In genomic region chr17:4691686-4692085, GRCh38 we compare ENCODE assay signal across 17 cellular contexts. TPM values are rescaled to one million over a fixed set of nuclear protein-coding genes. Genes with fewer than 3 reads are reported as not detected.
DNase-seq lines count a peak whose midpoint lies in the region; ATAC-seq and TF ChIP-seq lines count a peak whose summit lies in the region.
"Had no signal": no experiment of that assay in that cellular context is flagged by ENCODE, and none has a peak within 500 bp of the region (broad histone marks: within the 10 kb centered on the region; RNA-seq: fewer than 3 reads in every experiment).

No MANE protein-coding gene starts in this region.

- ATAC-seq in GM19467 (IDR thresholded peaks at IDR 0.05; ENCODE audit: unreplicated experiment) = no peak
- ATAC-seq: K562 had no signal

- no peaks in the 10 kb centered on the region for H3K9me3 ChIP-seq in stomach
- no peaks in the 10 kb centered on the region for H3K9me3 ChIP-seq in MM.1S (replicated peaks; ENCODE audit: insufficient read depth, low read length)
- H3K9me3 ChIP-seq: BE2C, HAP-1 had no signal

- no peak overlapping the region for H3K4me2 ChIP-seq in MM.1S (ENCODE audit: low read depth, low read length)

- H3K79me2 ChIP-seq in MM.1S (ENCODE audit: low read length) = peaks cover 75% of the 10 kb centered on the region

- TF ChIP-seq CTCF in mesothelial cell of epicardium (IDR thresholded peaks at IDR 0.05; ENCODE audit: unreplicated experiment) (no peak), stomach (IDR thresholded peaks at IDR 0.05) (no peak), MM.1S (IDR thresholded peaks at IDR 0.05; ENCODE audit: low read length) (no peak)

- TF ChIP-seq EP300 in stomach (IDR thresholded peaks at IDR 0.05) = no peak

- TF ChIP-seq POLR2A in stomach (IDR thresholded peaks at IDR 0.05) = no peak

- H3F3A ChIP-seq in MM.1S (ENCODE audit: insufficient read depth, low read length) = no peaks in the 10 kb centered on the region

- DNase-seq in T-helper 1 cell (no peak), mesothelial cell of epicardium (ENCODE audit: low spot score in 2 of 2, unreplicated experiment in 2 of 2) (no peak), stomach (no peak), foreskin melanocyte (no peak), MM.1S (no peak)
- DNase-seq: BE2C; CD4-positive, alpha-beta T cell; NCI-H1436; NCI-H2029; NCI-H2171 treated with DMSO at 0.1 percent for 48 hours; NCI-H774 had no signal

- no peak overlapping the region for H3K9ac ChIP-seq in MM.1S (ENCODE audit: low read length)

- H4K20me1 ChIP-seq in MM.1S (ENCODE audit: insufficient read depth, low read length) = 0 out of 2 replicates have a peak, but pooled peaks cover 3% of the 10 kb centered on the region

- H3K9me2 ChIP-seq in MM.1S (replicated peaks; ENCODE audit: insufficient read depth, low read length) = no peaks in the 10 kb centered on the region

- WGBS in stomach, 5 donors = 64 to 67% (median 65%) methylated on average over 8 of the region's 8 CpGs

- H3K27me3 ChIP-seq in stomach (no peaks in the 10 kb centered on the region), MM.1S (replicated peaks; ENCODE audit: insufficient read depth, low read length) (no peaks in the 10 kb centered on the region)
- H3K27me3 ChIP-seq: BE2C had no signal

- H3K36me3 ChIP-seq in stomach = peaks cover 7 to 59% (median 41%) of the 10 kb centered on the region in 4 donors
- no peaks in the 10 kb centered on the region for H3K36me3 ChIP-seq in MM.1S (replicated peaks; ENCODE audit: insufficient read depth, low read length)

- H3K4me3 ChIP-seq in stomach (no peak overlapping the region), MM.1S (ENCODE audit: low read length) (no peak overlapping the region)
- H3K4me3 ChIP-seq: HAP-1, K562 had no signal

- no peak overlapping the region for H2AFZ ChIP-seq in MM.1S (ENCODE audit: low read length)

- peak overlapping the region in 4 of 5 donors; percentile 6 to 42 (median 17) for H3K27ac ChIP-seq in stomach
- H3K27ac ChIP-seq in MM.1S (ENCODE audit: low read length) = no peak overlapping the region
- H3K27ac ChIP-seq: 22Rv1 had no signal

- intact Hi-C loops in dendritic cell treated with granulocyte-macrophage colony-stimulating factor and Interleukin-4, amounts not matched to agents 40 ng/mL and 50 ng/mL, for 4 days (cut with micrococcal nuclease) = loop anchor here (1.0 kb wide), 1 partner anchor 11 kb away; no protein-coding TSS in a partner anchor
- intact Hi-C loops in stomach (cut with DNase I; ENCODE audit: low total_unique reads) = no loop called here

- H3K27me3 Mint-ChIP-seq in T-helper 1 cell treated with Interleukin-12 subunit alpha and Interleukin-12 subunit beta and Interleukin-4 antibody, amounts not matched to agents 30 μg/mL and 1 μg/mL, for 36 hours (ENCODE audit: low read depth) = no peaks in the 10 kb centered on the region
- no peaks in the 10 kb centered on the region for H3K27me3 Mint-ChIP-seq in dendritic cell treated with granulocyte-macrophage colony-stimulating factor and Interleukin-4, amounts not matched to agents 40 ng/mL and 50 ng/mL, for 4 days
- H3K27me3 Mint-ChIP-seq in mesothelial cell of epicardium (ENCODE audit: low read depth) = no peaks in the 10 kb centered on the region
- H3K27me3 Mint-ChIP-seq: CD4-positive, alpha-beta T cell had no signal

- no peaks in the 10 kb centered on the region for H3K9me3 Mint-ChIP-seq in T-helper 1 cell treated with Interleukin-12 subunit alpha and Interleukin-12 subunit beta and Interleukin-4 antibody, amounts not matched to agents 30 μg/mL and 1 μg/mL, for 36 hours
- H3K9me3 Mint-ChIP-seq in dendritic cell treated with granulocyte-macrophage colony-stimulating factor and Interleukin-4, amounts not matched to agents 40 ng/mL and 50 ng/mL, for 4 days = no peaks in the 10 kb centered on the region
- H3K9me3 Mint-ChIP-seq in mesothelial cell of epicardium = peaks cover 14% of the 10 kb centered on the region
- H3K9me3 Mint-ChIP-seq: CD4-positive, alpha-beta T cell had no signal

- peaks cover 14% of the 10 kb centered on the region for H3K4me1 Mint-ChIP-seq in T-helper 1 cell treated with Interleukin-12 subunit alpha and Interleukin-12 subunit beta and Interleukin-4 antibody, amounts not matched to agents 30 μg/mL and 1 μg/mL, for 36 hours (ENCODE audit: low read depth)
- peaks cover 70% of the 10 kb centered on the region for H3K4me1 Mint-ChIP-seq in dendritic cell treated with granulocyte-macrophage colony-stimulating factor and Interleukin-4, amounts not matched to agents 40 ng/mL and 50 ng/mL, for 4 days (ENCODE audit: low read depth)
- H3K4me1 Mint-ChIP-seq in mesothelial cell of epicardium = peaks cover 5% of the 10 kb centered on the region

- peaks cover 37% of the 10 kb centered on the region for H3K36me3 Mint-ChIP-seq in T-helper 1 cell treated with Interleukin-12 subunit alpha and Interleukin-12 subunit beta and Interleukin-4 antibody, amounts not matched to agents 30 μg/mL and 1 μg/mL, for 36 hours (ENCODE audit: low read depth)
- peaks cover 63% of the 10 kb centered on the region for H3K36me3 Mint-ChIP-seq in dendritic cell treated with granulocyte-macrophage colony-stimulating factor and Interleukin-4, amounts not matched to agents 40 ng/mL and 50 ng/mL, for 4 days (ENCODE audit: low read depth)
- peaks cover 46% of the 10 kb centered on the region for H3K36me3 Mint-ChIP-seq in mesothelial cell of epicardium

- peaks cover 0 to 21% (median 12%) of the 10 kb centered on the region in 4 donors for H3K4me1 ChIP-seq in stomach
- H3K4me1 ChIP-seq in MM.1S (ENCODE audit: low read length) = no peaks in the 10 kb centered on the region
- H3K4me1 ChIP-seq: BE2C, HAP-1 had no signal

- H3K4me3 Mint-ChIP-seq in T-helper 1 cell treated with Interleukin-12 subunit alpha and Interleukin-12 subunit beta and Interleukin-4 antibody, amounts not matched to agents 30 μg/mL and 1 μg/mL, for 36 hours = no peak overlapping the region
- H3K4me3 Mint-ChIP-seq in dendritic cell treated with granulocyte-macrophage colony-stimulating factor and Interleukin-4, amounts not matched to agents 40 ng/mL and 50 ng/mL, for 4 days = peak overlapping the region; percentile 41
- no peak overlapping the region for H3K4me3 Mint-ChIP-seq in mesothelial cell of epicardium
- H3K4me3 Mint-ChIP-seq: CD4-positive, alpha-beta T cell had no signal

- peak overlapping the region; percentile 21 for H3K27ac Mint-ChIP-seq in T-helper 1 cell treated with Interleukin-12 subunit alpha and Interleukin-12 subunit beta and Interleukin-4 antibody, amounts not matched to agents 30 μg/mL and 1 μg/mL, for 36 hours
- peak overlapping the region; percentile 66 for H3K27ac Mint-ChIP-seq in dendritic cell treated with granulocyte-macrophage colony-stimulating factor and Interleukin-4, amounts not matched to agents 40 ng/mL and 50 ng/mL, for 4 days
- H3K27ac Mint-ChIP-seq in mesothelial cell of epicardium = peak overlapping the region; percentile 48
- H3K27ac Mint-ChIP-seq: CD4-positive, alpha-beta T cell had no signal

RNA-seq across cellular contexts. Expression of gene PELP1, which starts 12.3 kb away (rescaled TPM):
- total RNA-seq in mesothelial cell of epicardium = 95.2 to 101 TPM (median 99.5 TPM) in 3 replicates
- 10 to 100 TPM in 4 of 5 donors, 1 to 10 TPM in 1; 8.0 to 75.6 (median 22.4) TPM for total RNA-seq in stomach
- 10 to 100 TPM; 13.1 to 21.7 (median 21.1) TPM for polyA plus RNA-seq in stomach

RNA-seq across cellular contexts. Expression of gene ARRB2, which starts 18.7 kb away (rescaled TPM):
- total RNA-seq in mesothelial cell of epicardium (34.9 to 39.7 TPM (median 38.7 TPM) in 3 replicates), stomach (100 to 1,000 TPM in 1 of 5 donors, 10 to 100 TPM in 4; 18.7 to 157 (median 36.6) TPM)
- 10 to 100 TPM; 22.2 to 42.6 (median 39.3) TPM for polyA plus RNA-seq in stomach

RNA-seq across cellular contexts. Expression of gene MED11, which starts 39.5 kb away (rescaled TPM):
- total RNA-seq in mesothelial cell of epicardium (11.8 to 15.8 TPM (median 15.5 TPM) in 3 replicates), stomach (10 to 100 TPM in 3 of 5 donors, 1 to 10 TPM in 2; 3.8 to 81.7 (median 22.0) TPM)
- 10 to 100 TPM; 42.2 to 49.9 (median 42.4) TPM for polyA plus RNA-seq in stomach

RNA-seq across cellular contexts. Expression of gene ZMYND15, which starts 47.9 kb away (rescaled TPM):
- 0.78 to 0.93 TPM (median 0.81 TPM) in 3 replicates for total RNA-seq in mesothelial cell of epicardium
- total RNA-seq in stomach = 1 to 10 TPM in 2 of 5 donors, under 1 TPM in 1, not detected in 2; 0.43 to 3.1 (median 1.5) TPM
- 1 to 10 TPM in 2 of 3 donors, not detected in 1; 1.8 to 3.2 TPM for polyA plus RNA-seq in stomach
- polyA plus RNA-seq: K562 had no signal

RNA-seq across cellular contexts. Expression of gene CXCL16, which starts 48.0 kb away (rescaled TPM):
- total RNA-seq in mesothelial cell of epicardium = 7.6 to 8.8 TPM (median 8.1 TPM) in 3 replicates
- total RNA-seq in stomach = 10 to 100 TPM; 17.4 to 47.4 (median 30.9) TPM
- 10 to 100 TPM; 13.7 to 37.6 (median 26.6) TPM for polyA plus RNA-seq in stomach
